30 cellular contexts compared by ENCODE assay signal in genomic region chr16:307691-308312, GRCh38. TPM values are rescaled to one million over a fixed set of nuclear protein-coding genes. Genes with fewer than 3 reads are reported as not detected.
A peak's percentile ranks its signal among the peaks of the same experiment; 100 is the strongest.
DNase-seq lines count a peak whose midpoint lies in the region; ATAC-seq and TF ChIP-seq lines count a peak whose summit lies in the region.
"Had no signal": no experiment of that assay in that cellular context is flagged by ENCODE, and none has a peak within 500 bp of the region (broad histone marks: within the 10 kb centered on the region; RNA-seq: fewer than 3 reads in every experiment).

No MANE protein-coding gene starts in this region.

- H3K36me3 ChIP-seq in vagina, result peaks cover 0 to 27% of the 10 kb centered on the region in 2 donors

- no peak for TF ChIP-seq CTCF in vagina (IDR thresholded peaks at IDR 0.05)

- DNase-seq in activated naive CD8-positive, alpha-beta T cell treated with anti-CD3 and anti-CD28 coated beads, Interleukin-2, amount 50 U/mL, for 24 hours, result no peak
- no peak for DNase-seq in activated naive CD8-positive, alpha-beta T cell treated with anti-CD3 and anti-CD28 coated beads for 36 hours
- DNase-seq in T-helper 17 cell (no peak), left colon (no peak), NCI-H2107 treated with DMSO at 0.1 percent for 48 hours (lab: John Stamatoyannopoulos, UW; ENCODE audit: unreplicated experiment) (no peak), vagina (ENCODE audit: extremely low spot score in 2 of 2) (no peak)
- DNase-seq: activated CD4-positive, alpha-beta T cell treated with anti-CD3 and anti-CD28 coated beads for 48 hours; activated gamma-delta T cell treated with Interleukin-2 at 50 U/mL for 16 hours; activated T-cell treated with anti-CD3 and anti-CD28 coated beads, Interleukin-2, amount 50 U/mL, for 24 hours; CD4-positive, alpha-beta memory T cell; central memory CD4-positive, alpha-beta T cell; DMS 273 treated with DMSO at 0.1 percent for 48 hours; heart right ventricle; kidney; NCI-H1105; NCI-H2029; NCI-H526; psoas muscle; stimulated activated CD4-positive, alpha-beta T cell treated with anti-CD3 and anti-CD28 coated beads, Interleukin-12 subunit alpha, Interleukin-12 subunit beta, amount 100 ng/mL, for 4 hours; stimulated activated CD4-positive, alpha-beta T cell treated with anti-CD3 and anti-CD28 coated beads, Interleukin-2, amount 100 ng/mL, for 48 hours; SW 1271; T-helper 9 cell had no signal

- no peaks in the 10 kb centered on the region for H3K9me3 ChIP-seq in T-helper 17 cell (ENCODE audit: control insufficient read depth, low read length, poor library complexity, severe bottlenecking)
- H3K9me3 ChIP-seq in vagina, result no peaks in the 10 kb centered on the region
- H3K9me3 ChIP-seq: A549, heart right ventricle, psoas muscle had no signal

- H3K27me3 ChIP-seq in vagina, result no peaks in the 10 kb centered on the region
- H3K27me3 ChIP-seq: heart right ventricle had no signal

- peaks cover 18% of the 10 kb centered on the region for H3K36me3 Mint-ChIP-seq in activated naive CD8-positive, alpha-beta T cell treated with anti-CD3 and anti-CD28 coated beads, Interleukin-2, amount 50 U/mL, for 24 hours (ENCODE audit: low read depth)
- H3K36me3 Mint-ChIP-seq in activated naive CD8-positive, alpha-beta T cell treated with anti-CD3 and anti-CD28 coated beads for 36 hours, result peaks cover 4% of the 10 kb centered on the region
- no peaks in the 10 kb centered on the region for H3K36me3 Mint-ChIP-seq in T-helper 17 cell (ENCODE audit: low read depth)
- H3K36me3 Mint-ChIP-seq: type B pancreatic cell had no signal

- H3K4me1 ChIP-seq in vagina, result peaks cover 9% of the 10 kb centered on the region
- H3K4me1 ChIP-seq: A549, heart right ventricle, psoas muscle had no signal

- ATAC-seq in activated naive CD8-positive, alpha-beta T cell treated with anti-CD3 and anti-CD28 coated beads, Interleukin-2, amount 50 U/mL, for 24 hours, result peak; percentile 22
- no peak for ATAC-seq in T-helper 17 cell
- peak; percentile 8 for ATAC-seq in left colon
- no peak for ATAC-seq in GM18861 (IDR thresholded peaks at IDR 0.05; ENCODE audit: unreplicated experiment)
- ATAC-seq in GM18873 (IDR thresholded peaks at IDR 0.05; ENCODE audit: low FRiP score, unreplicated experiment), result no peak
- ATAC-seq: A549, heart right ventricle, psoas muscle, sciatic nerve had no signal

- H3K4me3 ChIP-seq in vagina, result no peak overlapping the region
- H3K4me3 ChIP-seq: A549, heart right ventricle, psoas muscle had no signal

- no peak overlapping the region for H3K27ac ChIP-seq in vagina
- H3K27ac ChIP-seq: A549, heart right ventricle, psoas muscle had no signal

- H3K9me3 Mint-ChIP-seq in activated naive CD8-positive, alpha-beta T cell treated with anti-CD3 and anti-CD28 coated beads, Interleukin-2, amount 50 U/mL, for 24 hours, result no peaks in the 10 kb centered on the region
- H3K9me3 Mint-ChIP-seq in activated naive CD8-positive, alpha-beta T cell treated with anti-CD3 and anti-CD28 coated beads for 36 hours, result no peaks in the 10 kb centered on the region
- H3K9me3 Mint-ChIP-seq: activated T-cell treated with anti-CD3 and anti-CD28 coated beads, Interleukin-2, amount 50 U/mL, for 24 hours; CD4-positive, alpha-beta memory T cell; type B pancreatic cell had no signal

- intact Hi-C loops in left colon (cut with DNase I, micrococcal nuclease), result no loop called here
- intact Hi-C loops in vagina (cut with DNase I), result no loop called here

- H3K4me1 Mint-ChIP-seq in activated naive CD8-positive, alpha-beta T cell treated with anti-CD3 and anti-CD28 coated beads, Interleukin-2, amount 50 U/mL, for 24 hours, result peaks cover 10% of the 10 kb centered on the region
- peaks cover 6% of the 10 kb centered on the region for H3K4me1 Mint-ChIP-seq in activated naive CD8-positive, alpha-beta T cell treated with anti-CD3 and anti-CD28 coated beads for 36 hours
- peaks cover 6% of the 10 kb centered on the region for H3K4me1 Mint-ChIP-seq in T-helper 17 cell

- H3K27me3 Mint-ChIP-seq in activated naive CD8-positive, alpha-beta T cell treated with anti-CD3 and anti-CD28 coated beads, Interleukin-2, amount 50 U/mL, for 24 hours, result no peaks in the 10 kb centered on the region
- H3K27me3 Mint-ChIP-seq in activated naive CD8-positive, alpha-beta T cell treated with anti-CD3 and anti-CD28 coated beads for 36 hours, result no peaks in the 10 kb centered on the region
- H3K27me3 Mint-ChIP-seq in T-helper 17 cell, result no peaks in the 10 kb centered on the region
- H3K27me3 Mint-ChIP-seq: activated T-cell treated with anti-CD3 and anti-CD28 coated beads, Interleukin-2, amount 50 U/mL, for 24 hours; CD4-positive, alpha-beta memory T cell; type B pancreatic cell had no signal

- H3K4me3 Mint-ChIP-seq in activated naive CD8-positive, alpha-beta T cell treated with anti-CD3 and anti-CD28 coated beads, Interleukin-2, amount 50 U/mL, for 24 hours, result no peak overlapping the region
- no peak overlapping the region for H3K4me3 Mint-ChIP-seq in activated naive CD8-positive, alpha-beta T cell treated with anti-CD3 and anti-CD28 coated beads for 36 hours
- H3K4me3 Mint-ChIP-seq in T-helper 17 cell, result no peak overlapping the region
- H3K4me3 Mint-ChIP-seq: activated T-cell treated with anti-CD3 and anti-CD28 coated beads, Interleukin-2, amount 50 U/mL, for 24 hours; CD4-positive, alpha-beta memory T cell; type B pancreatic cell had no signal

- no peak for TF ChIP-seq POLR2A in vagina (IDR thresholded peaks at IDR 0.05)

- H3K27ac Mint-ChIP-seq in activated naive CD8-positive, alpha-beta T cell treated with anti-CD3 and anti-CD28 coated beads, Interleukin-2, amount 50 U/mL, for 24 hours, result no peak overlapping the region
- no peak overlapping the region for H3K27ac Mint-ChIP-seq in activated naive CD8-positive, alpha-beta T cell treated with anti-CD3 and anti-CD28 coated beads for 36 hours
- H3K27ac Mint-ChIP-seq in T-helper 17 cell, result peak overlapping the region; percentile 4
- H3K27ac Mint-ChIP-seq: activated T-cell treated with anti-CD3 and anti-CD28 coated beads, Interleukin-2, amount 50 U/mL, for 24 hours; CD4-positive, alpha-beta memory T cell; type B pancreatic cell had no signal

RNA-seq across cellular contexts. Expression of gene PDIA2, which starts 24.8 kb away (rescaled TPM):
- total RNA-seq in activated naive CD8-positive, alpha-beta T cell treated with anti-CD3 and anti-CD28 coated beads for 36 hours, result not detected
- total RNA-seq in T-helper 17 cell (under 1 TPM in 1 of 2 donors, not detected in 1; 0.99 TPM), left colon (1 to 10 TPM in 1 of 2 donors, under 1 TPM in 1; 0.67 to 2.1 TPM), vagina (not detected)
- total RNA-seq: CD4-positive, alpha-beta memory T cell; kidney had no signal

RNA-seq across cellular contexts. Expression of gene ARHGDIG, which starts 27.4 kb away (rescaled TPM):
- total RNA-seq in activated naive CD8-positive, alpha-beta T cell treated with anti-CD3 and anti-CD28 coated beads for 36 hours, result not detected
- total RNA-seq in T-helper 17 cell (not detected), left colon (1 to 10 TPM; 2.4 to 6.5 TPM), vagina (not detected)
- total RNA-seq: dermis microvascular lymphatic vessel endothelial cell, lower leg skin, subcutaneous adipose tissue had no signal

RNA-seq across cellular contexts. Expression of gene RGS11, which starts 32.1 kb away (rescaled TPM):
- total RNA-seq in activated naive CD8-positive, alpha-beta T cell treated with anti-CD3 and anti-CD28 coated beads for 36 hours, result not detected
- not detected for total RNA-seq in T-helper 17 cell
- total RNA-seq in left colon, result 1 to 10 TPM; 2.6 to 7.6 TPM
- 5.4 TPM for total RNA-seq in vagina

RNA-seq across cellular contexts. Expression of gene AXIN1, which starts 44.7 kb away (rescaled TPM):
- 10 to 100 TPM; 23.9 to 24.6 TPM for total RNA-seq in activated naive CD8-positive, alpha-beta T cell treated with anti-CD3 and anti-CD28 coated beads for 36 hours
- 10 to 100 TPM; 38.9 to 42.5 TPM for total RNA-seq in T-helper 17 cell
- 10 to 100 TPM; 32.8 to 38.4 TPM for total RNA-seq in left colon
- total RNA-seq in vagina, result 16.9 TPM

Comparison
In these comparisons a context has a peak if more than half of its experiments do, and no peak if none do; other contexts are left out.
1. ATAC-seq: peak in activated naive CD8-positive, alpha-beta T cell treated with anti-CD3 and anti-CD28 coated beads, Interleukin-2, amount 50 U/mL, for 24 hours (single experiment) and left colon (single experiment); none in T-helper 17 cell (single experiment), GM18861 (single experiment) and GM18873 (single experiment).